25 cellular contexts compared by ENCODE assay signal in the genomic region with DNA sequence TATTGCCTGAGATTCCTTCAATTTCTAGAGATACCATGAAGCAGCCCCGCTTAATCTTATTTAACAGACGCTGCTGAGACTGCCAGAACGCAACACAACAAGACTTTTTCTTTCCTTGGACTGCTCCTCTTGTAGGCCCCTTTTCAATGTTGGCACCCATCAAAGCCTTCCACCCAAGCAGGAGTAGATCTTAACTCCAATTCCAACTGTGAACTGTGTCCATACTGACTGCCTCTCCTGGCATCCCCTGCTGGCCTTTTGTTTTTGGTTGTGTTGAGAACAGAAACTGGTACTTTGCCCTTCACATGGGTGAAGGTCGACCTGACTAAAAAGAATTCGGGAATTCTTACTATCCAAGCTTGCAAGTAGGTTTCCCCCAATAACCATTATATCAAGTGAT. TPM values are rescaled to one million over a fixed set of nuclear protein-coding genes. Genes with fewer than 3 reads are reported as not detected.
DNase-seq lines count a peak whose midpoint lies in the region; ATAC-seq, FAIRE-seq and TF ChIP-seq lines count a peak whose summit lies in the region.
"Had no signal": no experiment of that assay in that cellular context is flagged by ENCODE, and none has a peak within 500 bp of the region (broad histone marks: within the 10 kb centered on the region; RNA-seq: fewer than 3 reads in every experiment).

No MANE protein-coding gene starts in this region.

- H3K4me1 Mint-ChIP-seq in immature natural killer cell = no peaks in the 10 kb centered on the region

- 59% methylated on average over 5 of the region's 5 CpGs; no CpG with 5 or more reads in 1 of the 2 experiments for WGBS in H1 (ENCODE audit: extremely low coverage in 1 of 2, insufficient coverage in 1 of 2, insufficient read length in 1 of 2, insufficient replicate concordance in 2 of 2, low coverage in 1 of 2, low lambda C conversion rate in 2 of 2, missing lambda C conversion rate in 1 of 2), 2 experiments
- WGBS in neuronal stem cell (ENCODE audit: extremely low coverage in 2 of 2, insufficient read length in 2 of 2, insufficient replicate concordance in 1 of 2), 2 donors = no CpG with 5 or more reads among the region's 5 CpGs

- H2BK12ac ChIP-seq in H1 (ENCODE audit: low read depth, low read length) (peak overlapping the region; percentile 62; the same call in 1 of the 2 replicates), neuronal stem cell (ENCODE audit: low read length) (no peak overlapping the region)

- H3K14ac ChIP-seq in H1 (ENCODE audit: insufficient read length) (no peak overlapping the region), neuronal stem cell (ENCODE audit: low read length) (no peak overlapping the region)

- peaks cover 3% of the 10 kb centered on the region; the same call in 1 of the 2 replicates for H3K23me2 ChIP-seq in H1 (ENCODE audit: low read depth, low read length)

- no peaks in the 10 kb centered on the region for H3K36me3 Mint-ChIP-seq in immature natural killer cell

- H2AFZ ChIP-seq in H1 (ENCODE audit: low read length) (no peak overlapping the region), neuronal stem cell (ENCODE audit: low read length) (no peak overlapping the region)

- H3K4me3 ChIP-seq in HUES6 (ENCODE audit: low read depth, low read length) (peak overlapping the region; percentile 12; the same call in 1 of the 2 replicates), H1 (ENCODE audit: extremely low read depth in 1 of 4, insufficient read depth in 2 of 4, low read depth in 3 of 4, low read length in 4 of 4) (peak overlapping the region in 2 of 4 experiments; percentile 8 to 51; a peak in 4 of 8 replicates), iPS-18a (ENCODE audit: low read length) (peak overlapping the region; percentile 44), neuronal stem cell (ENCODE audit: low read length in 2 of 2) (no peak overlapping the region)
- H3K4me3 ChIP-seq: SJCRH30 had no signal

- peaks cover 75 to 98% of the 10 kb centered on the region in 2 experiments for H3K79me2 ChIP-seq in H1 (ENCODE audit: control insufficient read depth in 1 of 2, insufficient read depth in 2 of 2, low read length in 2 of 2)

- H2BK5ac ChIP-seq in H1 (ENCODE audit: low read depth, low read length) (no peak overlapping the region; the same call in none of the 2 replicates), neuronal stem cell (ENCODE audit: low read length) (no peak overlapping the region)

- H3K9me3 Mint-ChIP-seq in immature natural killer cell = no peaks in the 10 kb centered on the region
- H3K9me3 Mint-ChIP-seq: HFFc6, IgD-negative memory B cell had no signal

- H2BK120ac ChIP-seq in H1 (replicated peaks; ENCODE audit: low read depth, low read length) (no peak overlapping the region), neuronal stem cell (ENCODE audit: low read depth, low read length) (no peak overlapping the region)

- H3K27ac Mint-ChIP-seq in immature natural killer cell = no peak overlapping the region
- H3K27ac Mint-ChIP-seq: HFFc6, IgD-negative memory B cell had no signal

- H3K36me3 ChIP-seq in HUES6 (ENCODE audit: control insufficient read depth, insufficient read depth, low read length) (peaks cover 5% of the 10 kb centered on the region), H1 (ENCODE audit: control insufficient read depth in 2 of 4, insufficient read depth in 4 of 4, low read length in 3 of 4) (peaks cover 0 to 3% (median 0%) of the 10 kb centered on the region in 4 experiments; a peak in 4 of 8 replicates), iPS-18a (ENCODE audit: control insufficient read depth, low read depth, low read length) (no peaks in the 10 kb centered on the region), neuronal stem cell (replicated peaks in 1 of 2; ENCODE audit: control insufficient read depth in 2 of 2, insufficient read depth in 2 of 2, low read length in 2 of 2) (peaks cover 0 to 22% of the 10 kb centered on the region in 2 donors)
- H3K36me3 ChIP-seq: BE2C, SJCRH30 had no signal

- H4K91ac ChIP-seq in H1 (replicated peaks; ENCODE audit: insufficient read length, low read length) (peak overlapping the region; percentile 52), neuronal stem cell (ENCODE audit: low read depth, low read length, poor library complexity) (no peak overlapping the region)

- no peak overlapping the region for H3K56ac ChIP-seq in H1 (replicated peaks; ENCODE audit: insufficient read length, low read depth, low read length)

- no peak for TF ChIP-seq CTCF in H1 (IDR thresholded peaks at IDR 0.05; ENCODE audit: control extremely low read depth in 1 of 3, insufficient read depth in 1 of 3, low read depth in 1 of 3, low read length in 3 of 3)

- H3K23ac ChIP-seq in H1 (ENCODE audit: insufficient read length) = no peak overlapping the region
- H3K23ac ChIP-seq in neuronal stem cell (ENCODE audit: low read depth, low read length, poor library complexity) = no peak overlapping the region

- no peak for ATAC-seq in HG02840 (IDR thresholded peaks at IDR 0.05; ENCODE audit: low FRiP score, unreplicated experiment)

- H3K9ac ChIP-seq in HUES6 (ENCODE audit: low read length) (peak overlapping the region; percentile 40), H1 (replicated peaks in 1 of 4; ENCODE audit: extremely low read depth in 1 of 4, low read depth in 3 of 4, low read length in 3 of 4) (peak overlapping the region in 1 of 4 experiments; percentile 37; a peak in 1 of 7 replicates), iPS-18a (ENCODE audit: low read length) (peak overlapping the region; percentile 63), neuronal stem cell (ENCODE audit: low read depth, low read length, poor library complexity) (no peak overlapping the region)

- H2AK5ac ChIP-seq in H1 (ENCODE audit: low read depth, low read length) = peak overlapping the region; percentile 82
- no peak overlapping the region for H2AK5ac ChIP-seq in neuronal stem cell (ENCODE audit: low read depth, low read length)

- H3K4ac ChIP-seq in H1 (replicated peaks; ENCODE audit: insufficient read length, low read depth, low read length) (no peak overlapping the region), neuronal stem cell (ENCODE audit: low read length) (no peak overlapping the region)

- H3K4me1 ChIP-seq in HUES6 (ENCODE audit: control insufficient read depth, insufficient read depth, low read length) (peaks cover 92% of the 10 kb centered on the region), H1 (replicated peaks in 1 of 4; ENCODE audit: control insufficient read depth in 3 of 4, insufficient read depth in 4 of 4, low read length in 3 of 4) (peaks cover 52 to 71% (median 70%) of the 10 kb centered on the region in 4 experiments), iPS-18a (ENCODE audit: control insufficient read depth, low read depth, low read length) (peaks cover 94% of the 10 kb centered on the region), neuronal stem cell (ENCODE audit: control insufficient read depth in 2 of 2, insufficient read depth in 1 of 2, low read depth in 1 of 2, low read length in 2 of 2) (peaks cover 51 to 54% of the 10 kb centered on the region in 2 donors)
- H3K4me1 ChIP-seq: BE2C, SJCRH30 had no signal

- CTCF ChIA-PET in H1 (lab: Charles Lee; ENCODE audit: partially characterized antibody) = interaction anchor here (0.8 to 1.0 kb wide), 3 partner anchors 47 to 62 kb away, joined by 3 to 4 read pairs (median 3); no protein-coding TSS in a partner anchor

- H3K27ac ChIP-seq in HUES6 (ENCODE audit: low read depth, low read length) = peak overlapping the region; percentile 89
- no peak overlapping the region; the same call in 1 of the 2 replicates for H3K27ac ChIP-seq in H1 (ENCODE audit: low read depth, low read length)
- peak overlapping the region; percentile 7 for H3K27ac ChIP-seq in iPS-18a (ENCODE audit: low read length)
- peak overlapping the region; percentile 20 for H3K27ac ChIP-seq in neuronal stem cell (replicated peaks; ENCODE audit: low read length)
- H3K27ac ChIP-seq: HL-60, SJCRH30 had no signal

- TF ChIP-seq EP300 in H1 (IDR thresholded peaks at IDR 0.05; ENCODE audit: borderline replicate concordance in 1 of 2, low read depth in 2 of 2, low read length in 2 of 2) = no peak

- no peaks in the 10 kb centered on the region for H3K27me3 ChIP-seq in HUES6 (ENCODE audit: control insufficient read depth, insufficient read depth, low read length)
- H3K27me3 ChIP-seq in H1 (replicated peaks in 1 of 4; ENCODE audit: control insufficient read depth in 3 of 4, extremely low read depth in 1 of 4, insufficient read depth in 3 of 4, low read length in 3 of 4) = no peaks in the 10 kb centered on the region
- H3K27me3 ChIP-seq in iPS-18a (ENCODE audit: control insufficient read depth, insufficient read depth, low read length) = no peaks in the 10 kb centered on the region
- H3K27me3 ChIP-seq in neuronal stem cell (ENCODE audit: control insufficient read depth in 3 of 3, insufficient read depth in 3 of 3, low read depth in 1 of 3, low read length in 3 of 3) = no peaks in the 10 kb centered on the region
- H3K27me3 ChIP-seq: BE2C, SJCRH30 had no signal

- H3K4me3 Mint-ChIP-seq in immature natural killer cell = no peak overlapping the region
- H3K4me3 Mint-ChIP-seq: HFFc6, IgD-negative memory B cell had no signal

- peak; percentile 75 for FAIRE-seq in H1 (lab: Jason Lieb, UNC)
- FAIRE-seq: GM19239, RCC 7860 had no signal

- H4K8ac ChIP-seq in H1 (ENCODE audit: extremely low read depth, insufficient read depth, low read length) (no peak overlapping the region), neuronal stem cell (ENCODE audit: low read depth, low read length) (no peak overlapping the region)

- no peak overlapping the region for H2BK20ac ChIP-seq in H1 (ENCODE audit: low read length)

- H3K79me1 ChIP-seq in H1 (ENCODE audit: low read depth, low read length) = peaks cover 20% of the 10 kb centered on the region
- peaks cover 1% of the 10 kb centered on the region for H3K79me1 ChIP-seq in neuronal stem cell (ENCODE audit: low read depth, low read length)

- H3K4me2 ChIP-seq in H1 (ENCODE audit: insufficient read depth in 1 of 2, low read depth in 2 of 2, low read length in 2 of 2) = peak overlapping the region; percentile 66 to 98
- H3K4me2 ChIP-seq in neuronal stem cell (ENCODE audit: insufficient read depth, low read length, poor library complexity, severe bottlenecking) = no peak overlapping the region

- no peak for TF ChIP-seq POLR2A in H1 (IDR thresholded peaks at IDR 0.05; ENCODE audit: control extremely low read depth in 1 of 2, low read depth in 2 of 2, low read length in 2 of 2)

- H3K18ac ChIP-seq in H1 (ENCODE audit: extremely low read depth, low read length) = peak overlapping the region; percentile 72
- no peak overlapping the region for H3K18ac ChIP-seq in neuronal stem cell (ENCODE audit: low read length)

- TF ChIP-seq RAD21 in H1 (IDR thresholded peaks at IDR 0.05 in 1 of 2, conservative IDR thresholded peaks at IDR 0.05 in 1 of 2; ENCODE audit: low read depth in 2 of 2, low read length in 2 of 2) = no peak

- no peak overlapping the region for H4K5ac ChIP-seq in H1 (ENCODE audit: insufficient read length, low read depth, low read length)

- H4K20me1 ChIP-seq in H1 (replicated peaks in 1 of 2; ENCODE audit: control insufficient read depth in 1 of 2, insufficient read depth in 2 of 2, low read length in 2 of 2) = peaks cover 49 to 50% of the 10 kb centered on the region in 2 experiments

- H3K27me3 Mint-ChIP-seq in immature natural killer cell (ENCODE audit: low read depth in 3 of 3) = peaks cover 0 to 6% (median 0%) of the 10 kb centered on the region in 3 donors

- H2BK15ac ChIP-seq in H1 (ENCODE audit: low read length) = no peak overlapping the region; the same call in 1 of the 2 replicates
- H2BK15ac ChIP-seq in neuronal stem cell (ENCODE audit: low read length) = no peak overlapping the region

- DNase-seq in H1 (ENCODE audit: low read depth in 1 of 2, low spot score in 2 of 2) (no peak), neuronal stem cell (ENCODE audit: low spot score) (no peak), NCI-H1092 treated with DMSO at 0.1 percent for 48 hours (lab: John Stamatoyannopoulos, UW) (no peak), immature natural killer cell (no peak)
- DNase-seq: BE2C, EL, GF-D8, H7, HFFc6, Karpas-422, NCI-H1417 treated with DMSO at 0.1 percent for 48 hours, NCI-H187 treated with DMSO at 0.1 percent for 48 hours, NCI-H2107, NCI-H446 treated with DMSO at 0.1 percent for 48 hours, NCI-H526 treated with DMSO at 0.1 percent for 48 hours, OCI-M1, SJCRH30 had no signal

- POLR2A ChIA-PET in H1 (lab: Charles Lee; ENCODE audit: partially characterized antibody) = interaction anchor here (0.7 to 8.2 kb wide), 8 partner anchors 9 to 87 kb away, joined by 3 to 104 read pairs (median 8); a partner anchor contains a TSS

- H3K9me3 ChIP-seq in HUES6 (ENCODE audit: control insufficient read depth, insufficient read depth, low read depth, low read length) (no peaks in the 10 kb centered on the region), H1 (ENCODE audit: insufficient read depth in 2 of 2, low read depth in 1 of 2, low read length in 1 of 2) (no peaks in the 10 kb centered on the region), iPS-18a (ENCODE audit: control insufficient read depth, low read depth, low read length) (no peaks in the 10 kb centered on the region), neuronal stem cell (replicated peaks in 1 of 2; ENCODE audit: control insufficient read depth in 2 of 2, insufficient read depth in 1 of 2, low read depth in 1 of 2, low read length in 2 of 2) (no peaks in the 10 kb centered on the region)
- H3K9me3 ChIP-seq: BE2C, SJCRH30 had no signal

RNA-seq across cellular contexts. Expression of a gene that starts 50.2 kb away (rescaled TPM):
- total RNA-seq in H1 (2021; fragmentation: NEBNext Ultra II Directional; extraction: Animal tissue kit (Norgen Biotek cat#: 25700)) = 293 and 296 TPM in 2 replicates
- polyA plus RNA-seq in H1 (2011; rRNA removed) (53.7 and 69.5 TPM in 2 replicates), immature natural killer cell (not detected)
- 68.9 TPM for polyA plus RNA-seq in H1 (2011; cell fraction: cytosol; rRNA removed)
- 102 TPM for polyA plus RNA-seq in H1 (2011; cell fraction: nucleus; rRNA removed)
- 85.2 to 149 TPM (median 103 TPM) in 4 replicates for polyA plus RNA-seq in H1 (2012, experiment 1 of 2)
- 12.6 TPM for polyA plus RNA-seq in H1 (2012, experiment 2 of 2)
- polyA plus RNA-seq in H1 (2013, experiment 1 of 2) = 97.8 TPM
- 89.4 TPM for polyA plus RNA-seq in H1 (2013, experiment 2 of 2)
- polyA minus RNA-seq in H1 (2011; rRNA and poly(A)+ RNA removed) = 269 and 275 TPM in 2 replicates
- 280 TPM for polyA minus RNA-seq in H1 (2011; cell fraction: cytosol; rRNA and poly(A)+ RNA removed)
- polyA minus RNA-seq in H1 (2011; cell fraction: nucleus; rRNA and poly(A)+ RNA removed) = 319 TPM
- polyA plus RNA-seq in neuronal stem cell (2013, experiment 1 of 2) = 53.8 TPM
- 57.6 TPM for polyA plus RNA-seq in neuronal stem cell (2013, experiment 2 of 2)
- total RNA-seq: HFFc6, HT-29, SJCRH30 had no signal
- polyA plus RNA-seq: IgD-negative memory B cell had no signal

Comparison
In these comparisons a context has a peak if more than half of its experiments do, and no peak if none do; other contexts are left out.
1. H3K4me3 ChIP-seq: peak in HUES6 (single experiment) and iPS-18a (single experiment); none in neuronal stem cell (0 of 2).
2. RNA of a gene that starts 50.2 kb away (polyA plus RNA-seq): 12.6 to 149 TPM in H1; not detected in immature natural killer cell; every median in the first group is over 10 times any median in the second.